In the genomic region with DNA sequence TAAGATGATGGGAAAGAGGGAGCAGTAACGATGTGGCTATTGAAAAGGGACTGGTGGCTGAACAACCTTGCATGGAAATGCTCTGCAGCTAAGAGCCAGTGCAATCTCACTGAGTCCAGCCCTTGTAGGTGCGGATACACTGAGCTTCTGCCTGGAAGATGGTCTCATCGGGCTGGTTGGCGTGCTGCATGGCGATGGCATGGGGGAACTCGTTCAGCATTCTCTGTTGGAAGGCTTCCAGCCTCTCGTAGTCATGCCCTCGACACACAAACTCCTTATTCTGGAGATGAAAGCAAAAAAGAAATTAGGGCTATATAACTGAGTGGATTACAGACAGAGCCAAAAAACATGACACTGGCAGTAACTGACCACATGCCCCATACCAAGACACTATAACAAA, we compare ENCODE assay signal across 35 cellular contexts.
"Had no signal": no experiment of that assay in that cellular context is flagged by ENCODE, and none has a peak within 500 bp of the region (broad histone marks: within the 10 kb centered on the region; RNA-seq: fewer than 3 reads in every experiment).

No MANE protein-coding gene starts in this region.

- H3K4me1 Mint-ChIP-seq: activated CD4-positive, alpha-beta memory T cell treated with anti-CD3 and anti-CD28 coated beads, Interleukin-2, amount 10 ng/mL, durations not matched to agents 7 days and 5 days; activated CD8-positive, alpha-beta memory T cell treated with anti-CD3 and anti-CD28 coated beads, Interleukin-2, amount 10 ng/mL, durations not matched to agents 7 days and 5 days; activated naive CD4-positive, alpha-beta T cell treated with anti-CD3 and anti-CD28 coated beads, Interleukin-2, amount 50 U/mL, for 24 hours; activated naive CD8-positive, alpha-beta T cell treated with anti-CD3 and anti-CD28 coated beads, Interleukin-2, amount 10 ng/mL, durations not matched to agents 7 days and 5 days had no signal

- H3K36me3 Mint-ChIP-seq: activated CD8-positive, alpha-beta memory T cell treated with anti-CD3 and anti-CD28 coated beads, Interleukin-2, amount 10 ng/mL, durations not matched to agents 7 days and 5 days; activated naive CD4-positive, alpha-beta T cell treated with anti-CD3 and anti-CD28 coated beads, Interleukin-2, amount 50 U/mL, for 24 hours; activated naive CD8-positive, alpha-beta T cell treated with anti-CD3 and anti-CD28 coated beads, Interleukin-2, amount 10 ng/mL, durations not matched to agents 7 days and 5 days had no signal

- H3K27ac ChIP-seq: body of pancreas, breast epithelium, PC-9, RWPE1, WERI-Rb-1 had no signal

- DNase-seq: activated CD4-positive, alpha-beta memory T cell treated with anti-CD3 and anti-CD28 coated beads, Interleukin-2, amount 10 ng/mL, durations not matched to agents 7 days and 5 days; activated CD4-positive, alpha-beta T cell treated with anti-CD3 and anti-CD28 coated beads for 1 hour; activated CD4-positive, alpha-beta T cell treated with anti-CD3 and anti-CD28 coated beads for 48 hours; activated CD4-positive, CD25-positive, alpha-beta regulatory T cell; activated CD8-positive, alpha-beta memory T cell treated with anti-CD3 and anti-CD28 coated beads for 24 hours; activated CD8-positive, alpha-beta memory T cell treated with anti-CD3 and anti-CD28 coated beads, Interleukin-2, amount 10 ng/mL, durations not matched to agents 7 days and 5 days; activated CD8-positive, alpha-beta memory T cell treated with anti-CD3 and anti-CD28 coated beads, Interleukin-2, amount 50 U/mL, for 48 hours; activated gamma-delta T cell; activated naive CD4-positive, alpha-beta T cell treated with Interleukin-2 at 50 U/mL for 16 hours; activated naive CD8-positive, alpha-beta T cell treated with anti-CD3 and anti-CD28 coated beads, Interleukin-2, amount 10 ng/mL, durations not matched to agents 7 days and 5 days; activated T-cell treated with anti-CD3 and anti-CD28 coated beads, Interleukin-2, amount 50 U/mL, for 1 hour; body of pancreas; cerebellar nuclear complex; Kasumi-1; KG1; MG63; NCI-H1048; NCI-H146; NCI-H187; NCI-H2029 treated with DMSO at 0.1 percent for 48 hours; NCI-H2107; NCI-H226; NCI-H446 treated with DMSO at 0.1 percent for 48 hours; NCI-H524; PC-9; SW 1271; T-helper 1 cell; T-helper 2 cell; T-helper 9 cell; WERI-Rb-1 had no signal

- ATAC-seq: activated CD8-positive, alpha-beta memory T cell treated with anti-CD3 and anti-CD28 coated beads, Interleukin-2, amount 10 ng/mL, durations not matched to agents 7 days and 5 days; body of pancreas; Right ventricle myocardium inferior had no signal

- H3K27ac Mint-ChIP-seq: activated CD4-positive, alpha-beta memory T cell treated with anti-CD3 and anti-CD28 coated beads, Interleukin-2, amount 10 ng/mL, durations not matched to agents 7 days and 5 days; activated CD8-positive, alpha-beta memory T cell treated with anti-CD3 and anti-CD28 coated beads, Interleukin-2, amount 10 ng/mL, durations not matched to agents 7 days and 5 days; activated naive CD4-positive, alpha-beta T cell treated with anti-CD3 and anti-CD28 coated beads, Interleukin-2, amount 50 U/mL, for 24 hours; activated naive CD8-positive, alpha-beta T cell treated with anti-CD3 and anti-CD28 coated beads, Interleukin-2, amount 10 ng/mL, durations not matched to agents 7 days and 5 days; activated T-helper 2 cell treated with anti-CD3 and anti-CD28 coated beads, Interferon-gamma antibody, Interleukin-2, Interleukin-4, amounts not matched to agents 10 μg/mL and 5 μg/mL and 100 μg/mL, durations not matched to agents 14 hours and 24 hours and 36 hours had no signal

- H3K9me3 Mint-ChIP-seq: activated CD4-positive, alpha-beta memory T cell treated with anti-CD3 and anti-CD28 coated beads, Interleukin-2, amount 10 ng/mL, durations not matched to agents 7 days and 5 days; activated naive CD4-positive, alpha-beta T cell treated with anti-CD3 and anti-CD28 coated beads, Interleukin-2, amount 50 U/mL, for 24 hours; activated naive CD8-positive, alpha-beta T cell treated with anti-CD3 and anti-CD28 coated beads, Interleukin-2, amount 10 ng/mL, durations not matched to agents 7 days and 5 days; activated T-helper 2 cell treated with anti-CD3 and anti-CD28 coated beads, Interferon-gamma antibody, Interleukin-2, Interleukin-4, amounts not matched to agents 10 μg/mL and 5 μg/mL and 100 μg/mL, durations not matched to agents 14 hours and 24 hours and 36 hours had no signal

- H3K27me3 Mint-ChIP-seq: activated naive CD4-positive, alpha-beta T cell treated with anti-CD3 and anti-CD28 coated beads, Interleukin-2, amount 50 U/mL, for 24 hours had no signal

- H3K4me3 Mint-ChIP-seq: activated CD4-positive, alpha-beta memory T cell treated with anti-CD3 and anti-CD28 coated beads, Interleukin-2, amount 10 ng/mL, durations not matched to agents 7 days and 5 days; activated CD8-positive, alpha-beta memory T cell treated with anti-CD3 and anti-CD28 coated beads, Interleukin-2, amount 10 ng/mL, durations not matched to agents 7 days and 5 days; activated naive CD4-positive, alpha-beta T cell treated with anti-CD3 and anti-CD28 coated beads, Interleukin-2, amount 50 U/mL, for 24 hours; activated naive CD8-positive, alpha-beta T cell treated with anti-CD3 and anti-CD28 coated beads, Interleukin-2, amount 10 ng/mL, durations not matched to agents 7 days and 5 days had no signal
